Comparison of ENCODE assay signal across 8 cellular contexts in genomic region chr6:43923376-43924221, GRCh38.
A peak's percentile ranks its signal among the peaks of the same experiment; 100 is the strongest.
DNase-seq lines count a peak whose midpoint lies in the region; ATAC-seq and TF ChIP-seq lines count a peak whose summit lies in the region.
"Had no signal": no experiment of that assay in that cellular context is flagged by ENCODE, and none has a peak within 500 bp of the region (broad histone marks: within the 10 kb centered on the region; RNA-seq: fewer than 3 reads in every experiment).

No MANE protein-coding gene starts in this region.

- H3K27ac ChIP-seq in epithelial cell of prostate (peak overlapping the region; percentile 83), spleen (peak overlapping the region in 2 of 8 donors; percentile 29 to 39)
- H3K27ac ChIP-seq: tibial artery had no signal

- H3K36me3 ChIP-seq in spleen = no peaks in the 10 kb centered on the region
- H3K36me3 ChIP-seq: tibial artery had no signal

- DNase-seq in HCEC 1CT (peak; percentile 74), RKO (ENCODE audit: low spot score) (peak; percentile 57), epithelial cell of prostate (ENCODE audit: low read depth, low spot score) (peak; percentile 10), spleen (peak; percentile 67), DMS153 (lab: John Stamatoyannopoulos, UW) (no peak), G401 (ENCODE audit: low spot score) (no peak)

- no peak for TF ChIP-seq CTCF in spleen (IDR thresholded peaks at IDR 0.05 in 8 of 11, conservative IDR thresholded peaks at IDR 0.05 in 3 of 11)

- no peak for ATAC-seq in HG03159 (IDR thresholded peaks at IDR 0.05; ENCODE audit: unreplicated experiment)

- in situ Hi-C loops in G401 (cut with HindIII; ENCODE audit: low sequenced_read_pairs) = no loop called here

- no peaks in the 10 kb centered on the region for H3K9me3 ChIP-seq in spleen
- H3K9me3 ChIP-seq: tibial artery had no signal

- H3K4me3 ChIP-seq in spleen = no peak overlapping the region
- H3K4me3 ChIP-seq: tibial artery had no signal

- 75 to 84% (median 80%) methylated on average over 12 to 15 of the region's 15 CpGs for WGBS in spleen, 5 donors

- H3K4me1 ChIP-seq in spleen = peaks cover 0 to 46% (median 28%) of the 10 kb centered on the region in 6 donors

- intact Hi-C loops in spleen (cut with DNase I; ENCODE audit: low total_unique reads) = no loop called here

- TF ChIP-seq POLR2A in spleen (IDR thresholded peaks at IDR 0.05) = no peak

- H3K27me3 ChIP-seq in spleen (replicated peaks in 1 of 7) = no peaks in the 10 kb centered on the region
- H3K27me3 ChIP-seq: tibial artery had no signal

Comparison
In these comparisons a context has a peak if more than half of its experiments do, and no peak if none do; other contexts are left out.
1. DNase-seq: peak in HCEC 1CT (single experiment), RKO (single experiment), epithelial cell of prostate (single experiment) and spleen (single experiment); none in DMS153 (single experiment) and G401 (single experiment).